Comparison of ENCODE assay signal across 8 cellular contexts in genomic region chr1:43565600-43566360, GRCh38. TPM values are rescaled to one million over a fixed set of nuclear protein-coding genes. Genes with fewer than 3 reads are reported as not detected.
A peak's percentile ranks its signal among the peaks of the same experiment; 100 is the strongest.
DNase-seq lines count a peak whose midpoint lies in the region; ATAC-seq and TF ChIP-seq lines count a peak whose summit lies in the region.

No MANE protein-coding gene starts in this region.

- H3K36me3 ChIP-seq in WERI-Rb-1 (peaks cover 37% of the 10 kb centered on the region), lung (ENCODE audit: control insufficient read depth in 2 of 2, insufficient read depth in 2 of 2, low read length in 2 of 2) (peaks cover 0 to 8% of the 10 kb centered on the region in 2 donors)

- H3K27ac ChIP-seq in WERI-Rb-1 (peak overlapping the region; percentile 96), lung (ENCODE audit: low read depth in 1 of 2, low read length in 1 of 2) (no peak overlapping the region)

- peak; percentile 48 to 77 for DNase-seq in NCI-H187 (lab: John Stamatoyannopoulos, UW)
- no peak for DNase-seq in NCI-H187 treated with DMSO at 0.1 percent for 48 hours (lab: John Stamatoyannopoulos, UW)
- peak; percentile 92 for DNase-seq in WERI-Rb-1
- DNase-seq in dermis blood vessel endothelial cell, result peak; percentile 70
- DNase-seq in lung (ENCODE audit: low spot score), result no peak
- peak; percentile 23 for DNase-seq in stimulated activated CD8-positive, alpha-beta memory T cell treated with anti-CD3 and anti-CD28 coated beads, Interleukin-4, amount 100 ng/mL, for 24 hours (ENCODE audit: low read depth)
- DNase-seq in NCI-H146 treated with DMSO at 0.1 percent for 48 hours (lab: John Stamatoyannopoulos, UW; ENCODE audit: unreplicated experiment), result no peak

- H3K27me3 ChIP-seq in WERI-Rb-1 (ENCODE audit: insufficient read depth, low read depth, severe bottlenecking) (no peaks in the 10 kb centered on the region), lung (ENCODE audit: control insufficient read depth, insufficient read depth) (no peaks in the 10 kb centered on the region)

- ATAC-seq in lung (ENCODE audit: insufficient read depth, low FRiP score) (peak; percentile 78), GM21515 (IDR thresholded peaks at IDR 0.05; ENCODE audit: unreplicated experiment) (no peak)

- TF ChIP-seq CTCF in WERI-Rb-1 (IDR thresholded peaks at IDR 0.05; ENCODE audit: low read depth, low read length) (no peak), lung (IDR thresholded peaks at IDR 0.05; ENCODE audit: control extremely low read depth, extremely low read depth) (no peak)

- H3K4me3 ChIP-seq in WERI-Rb-1 (ENCODE audit: low read depth, low read length) (peak overlapping the region; percentile 41), lung (peak overlapping the region; percentile 4)

- no peaks in the 10 kb centered on the region for H3K9me3 ChIP-seq in WERI-Rb-1 (ENCODE audit: severe bottlenecking)
- H3K9me3 ChIP-seq in lung (ENCODE audit: control insufficient read depth in 2 of 2, insufficient read depth in 1 of 2, low read length in 1 of 2), result no peaks in the 10 kb centered on the region

- 9 to 17% methylated on average over 61 to 62 of the region's 62 CpGs for WGBS in lung, 2 donors

- peaks cover 0 to 21% of the 10 kb centered on the region in 2 donors for H3K4me1 ChIP-seq in lung (ENCODE audit: control insufficient read depth in 2 of 2, insufficient read depth in 2 of 2, low read length in 2 of 2)

RNA-seq across cellular contexts. Expression of gene PTPRF, which starts 35.1 kb away (rescaled TPM):
- total RNA-seq in dermis blood vessel endothelial cell (108 and 353 TPM in 2 replicates), lung (100 to 1,000 TPM; 139 to 160 TPM)
- 10 to 100 TPM; 40.0 to 45.5 TPM for polyA plus RNA-seq in lung

Comparison
In these comparisons a context has a peak if more than half of its experiments do, and no peak if none do; other contexts are left out.
1. DNase-seq: peak in NCI-H187 (2 of 2), WERI-Rb-1 (single experiment), dermis blood vessel endothelial cell (single experiment) and stimulated activated CD8-positive, alpha-beta memory T cell treated with anti-CD3 and anti-CD28 coated beads, Interleukin-4, amount 100 ng/mL, for 24 hours (single experiment); none in NCI-H187 treated with DMSO at 0.1 percent for 48 hours (single experiment), lung (single experiment) and NCI-H146 treated with DMSO at 0.1 percent for 48 hours (single experiment).